Comparison of ENCODE assay signal across 8 cellular contexts in the genomic region with DNA sequence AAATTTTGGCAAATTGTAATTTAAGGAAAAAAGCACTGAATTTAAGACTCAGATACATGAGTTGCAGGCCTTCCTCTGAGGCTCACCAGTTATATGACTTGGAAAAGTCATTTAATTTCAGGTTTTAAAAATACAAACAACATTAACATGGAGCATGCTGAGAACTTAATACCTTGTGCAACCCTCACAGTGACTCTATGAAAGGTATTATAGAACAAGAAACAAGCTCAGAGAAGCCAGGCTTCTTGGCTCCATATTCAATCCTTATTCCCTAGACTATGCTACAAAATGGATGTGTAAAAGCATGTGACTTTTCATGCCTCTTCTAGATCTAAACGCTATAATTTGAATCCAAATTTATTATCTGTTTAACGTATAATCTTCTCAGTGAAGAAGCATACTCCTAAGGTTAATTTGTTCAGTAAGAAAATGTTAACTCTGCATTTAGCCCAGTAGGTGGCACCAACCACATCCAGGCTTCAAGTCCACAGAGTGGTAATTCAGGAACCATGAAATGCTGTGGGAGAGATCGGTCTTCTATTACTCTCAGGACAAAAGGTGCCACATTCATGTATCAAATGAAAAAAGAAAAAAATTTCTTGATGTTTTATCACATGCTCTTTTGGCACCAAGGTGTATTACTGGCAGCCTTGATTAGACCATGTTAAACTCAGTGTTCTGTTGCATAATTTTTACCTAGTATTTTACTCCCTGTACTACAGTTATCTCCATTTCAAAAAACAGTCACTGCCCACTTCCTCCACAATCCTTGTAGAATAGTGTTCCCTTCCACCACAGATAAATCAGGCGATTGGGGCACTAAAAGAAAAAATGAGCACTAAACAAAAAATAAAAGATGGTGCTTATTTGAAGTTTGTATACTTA. TPM values are rescaled to one million over a fixed set of nuclear protein-coding genes. Genes with fewer than 3 reads are reported as not detected.
A peak's percentile ranks its signal among the peaks of the same experiment; 100 is the strongest.
DNase-seq lines count a peak whose midpoint lies in the region; ATAC-seq, FAIRE-seq and TF ChIP-seq lines count a peak whose summit lies in the region.

No MANE protein-coding gene starts in this region.

- TF ChIP-seq EP300 in A549 (IDR thresholded peaks at IDR 0.05): no peak

- H3K4me1 Mint-ChIP-seq in T-helper 2 cell treated with Interferon-gamma antibody and Interleukin-4, amounts not matched to agents 5 μg/mL and 100 μg/mL, for 36 hours (ENCODE audit: low read depth): peaks cover 18% of the 10 kb centered on the region

- H3K27me3 Mint-ChIP-seq in T-helper 2 cell treated with Interferon-gamma antibody and Interleukin-4, amounts not matched to agents 5 μg/mL and 100 μg/mL, for 36 hours (ENCODE audit: low read depth): peaks cover 12% of the 10 kb centered on the region

- no peaks in the 10 kb centered on the region for H3K9me3 Mint-ChIP-seq in T-helper 2 cell treated with Interferon-gamma antibody and Interleukin-4, amounts not matched to agents 5 μg/mL and 100 μg/mL, for 36 hours

- no peaks in the 10 kb centered on the region for H3K9me3 ChIP-seq in A549
- no peaks in the 10 kb centered on the region for H3K9me3 ChIP-seq in lower lobe of right lung

- peak; percentile 96 to 99 for ATAC-seq in A549
- ATAC-seq in HG02642 (IDR thresholded peaks at IDR 0.05; ENCODE audit: poor library complexity, unreplicated experiment): peak; percentile 85
- ATAC-seq in lower lobe of right lung: peak; percentile 91 to 96

- H3K27me3 ChIP-seq in dorsolateral prefrontal cortex: no peaks in the 10 kb centered on the region
- no peaks in the 10 kb centered on the region for H3K27me3 ChIP-seq in lower lobe of right lung (ENCODE audit: low read depth)

- CTCF ChIA-PET in A549 (lab: Yijun Ruan, JAX): interaction anchor here (0.6 to 2.7 kb wide), 5 partner anchors 12 to 702 kb away, joined by 3 to 8 read pairs (median 3); a partner anchor contains a TSS

- peak; percentile 97 for FAIRE-seq in A549 (lab: Jason Lieb, UNC)

- H3K4me3 ChIP-seq in A549: no peak overlapping the region
- no peak overlapping the region for H3K4me3 ChIP-seq in GM12864 (ENCODE audit: low read depth, low read length)
- H3K4me3 ChIP-seq in dorsolateral prefrontal cortex: peak overlapping the region in 46 of 59 donors; percentile 2 to 60 (median 30)
- no peak overlapping the region for H3K4me3 ChIP-seq in lower lobe of right lung

- H3K4me1 ChIP-seq in A549: no peaks in the 10 kb centered on the region
- H3K4me1 ChIP-seq in lower lobe of right lung: peaks cover 4% of the 10 kb centered on the region

- TF ChIP-seq RAD21 in A549 (conservative IDR thresholded peaks at IDR 0.05 in 1 of 2, IDR thresholded peaks at IDR 0.05 in 1 of 2): peak; percentile 75 to 78

- DNase-seq in A549 (ENCODE audit: low read depth in 1 of 2, low spot score in 1 of 2): peak; percentile 40 to 79
- DNase-seq in GM12864 (ENCODE audit: low read depth): no peak
- DNase-seq in NCI-H1694 treated with DMSO at 0.1 percent for 48 hours (lab: John Stamatoyannopoulos, UW): peak; percentile 92
- DNase-seq in T-helper 2 cell treated with Interferon-gamma antibody and Interleukin-4, amounts not matched to agents 5 μg/mL and 100 μg/mL, for 36 hours (ENCODE audit: low spot score): peak; percentile 8
- DNase-seq in dorsolateral prefrontal cortex: peak in 7 of 10 donors; percentile 16 to 64 (median 44)
- no peak for DNase-seq in lower lobe of right lung
- DNase-seq in superior temporal gyrus (ENCODE audit: extremely low spot score): peak; percentile 87

- H3K27ac Mint-ChIP-seq in T-helper 2 cell treated with Interferon-gamma antibody and Interleukin-4, amounts not matched to agents 5 μg/mL and 100 μg/mL, for 36 hours: no peak overlapping the region

- intact Hi-C loops in dorsolateral prefrontal cortex (cut with DNase I): loop anchor here in 1 of 2 donors (5.0 kb wide), 1 partner anchor 72 kb away; no protein-coding TSS in a partner anchor
- intact Hi-C loops in lower lobe of right lung (cut with DNase I): no loop called here

- no peaks in the 10 kb centered on the region for H3K36me3 ChIP-seq in lower lobe of right lung

- TF ChIP-seq CTCF in A549 (IDR thresholded peaks at IDR 0.05) (peak; percentile 87), GM12864 (IDR thresholded peaks at IDR 0.05; ENCODE audit: low read depth, low read length, missing control alignments) (peak; percentile 73), dorsolateral prefrontal cortex (IDR thresholded peaks at IDR 0.05 in 54 of 56, conservative IDR thresholded peaks at IDR 0.05 in 2 of 56; ENCODE audit: low read depth in 1 of 56, partially characterized antibody in 56 of 56) (peak; percentile 38 to 94 (median 82)), lower lobe of right lung (IDR thresholded peaks at IDR 0.05) (peak; percentile 80)

- no peak for TF ChIP-seq POLR2A in A549 (IDR thresholded peaks at IDR 0.05; ENCODE audit: low read length)

- WGBS in A549 (ENCODE audit: missing lambda C conversion rate): 5% methylated on average over 4 of the region's 4 CpGs

- POLR2A ChIA-PET in A549 (lab: Yijun Ruan, JAX): interaction anchor here (1.4 kb wide), 1 partner anchor 13 kb away, joined by 6 read pairs; a partner anchor contains a TSS

- H3K4me3 Mint-ChIP-seq in T-helper 2 cell treated with Interferon-gamma antibody and Interleukin-4, amounts not matched to agents 5 μg/mL and 100 μg/mL, for 36 hours: no peak overlapping the region

- no peaks in the 10 kb centered on the region for H3K36me3 Mint-ChIP-seq in T-helper 2 cell treated with Interferon-gamma antibody and Interleukin-4, amounts not matched to agents 5 μg/mL and 100 μg/mL, for 36 hours (ENCODE audit: low read depth)

- H3K4me2 ChIP-seq in A549: peak overlapping the region; percentile 55

- no peak overlapping the region for H3K27ac ChIP-seq in A549
- no peak overlapping the region for H3K27ac ChIP-seq in dorsolateral prefrontal cortex
- H3K27ac ChIP-seq in lower lobe of right lung: no peak overlapping the region

TF ChIP-seq in A549, 52 proteins besides CTCF, POLR2A, EP300 and RAD21:
- TF ChIP-seq MAFK (IDR thresholded peaks at IDR 0.05; ENCODE audit: partially characterized antibody) (peak; percentile 47), SMC3 (IDR thresholded peaks at IDR 0.05) (peak; percentile 72)
- TF ChIP-seq, protein P1, sequence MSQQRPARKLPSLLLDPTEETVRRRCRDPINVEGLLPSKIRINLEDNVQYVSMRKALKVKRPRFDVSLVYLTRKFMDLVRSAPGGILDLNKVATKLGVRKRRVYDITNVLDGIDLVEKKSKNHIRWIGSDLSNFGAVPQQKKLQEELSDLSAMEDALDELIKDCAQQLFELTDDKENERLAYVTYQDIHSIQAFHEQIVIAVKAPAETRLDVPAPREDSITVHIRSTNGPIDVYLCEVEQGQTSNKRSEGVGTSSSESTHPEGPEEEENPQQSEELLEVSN (IDR thresholded peaks at IDR 0.05; ENCODE audit: borderline replicate concordance, low read depth): no peak

RNA-seq across cellular contexts. Expression of a gene that starts 9.3 kb away (rescaled TPM):
- not detected in 2 replicates for polyA plus RNA-seq in A549 (2011; rRNA removed)
- not detected in 2 replicates for polyA plus RNA-seq in A549 (2012; cell fraction: cytosol; rRNA removed)
- not detected in 2 replicates for polyA plus RNA-seq in A549 (2012; cell fraction: nucleus; rRNA removed)
- polyA plus RNA-seq in A549 (2017; fragmentation: RNase III; extraction: RNeasy Plus Mini Kit Qiagen cat#74134 plus additional on column Dnase treatment): not detected in 3 replicates
- polyA minus RNA-seq in A549 (2011; rRNA and poly(A)+ RNA removed): not detected in 2 replicates
- under 1 TPM in 1 of 120 experiments, not detected in 119; 0.82 TPM for total RNA-seq in dorsolateral prefrontal cortex
- total RNA-seq in lower lobe of right lung: not detected

RNA-seq across cellular contexts. Expression of a gene that starts 12.5 kb away (rescaled TPM):
- polyA plus RNA-seq in A549 (2011; rRNA removed): 15.5 and 17.6 TPM in 2 replicates
- 7.9 and 9.7 TPM in 2 replicates for polyA plus RNA-seq in A549 (2012; cell fraction: cytosol; rRNA removed)
- polyA plus RNA-seq in A549 (2012; cell fraction: nucleus; rRNA removed): 9.4 and 10.4 TPM in 2 replicates
- polyA plus RNA-seq in A549 (2017; fragmentation: RNase III; extraction: RNeasy Plus Mini Kit Qiagen cat#74134 plus additional on column Dnase treatment): 12.7 to 16.3 TPM (median 12.8 TPM) in 3 replicates
- 28.8 and 34.9 TPM in 2 replicates for polyA minus RNA-seq in A549 (2011; rRNA and poly(A)+ RNA removed)
- total RNA-seq in dorsolateral prefrontal cortex: 100 to 1,000 TPM in 47 of 120 experiments, 10 to 100 TPM in 73; 61.8 to 136 (median 95.7) TPM
- 27.0 TPM for total RNA-seq in lower lobe of right lung

Comparison
In these comparisons a context has a peak if more than half of its experiments do, and no peak if none do; other contexts are left out.
1. DNase-seq: peak in A549 (2 of 2), NCI-H1694 treated with DMSO at 0.1 percent for 48 hours (single experiment), T-helper 2 cell treated with Interferon-gamma antibody and Interleukin-4, amounts not matched to agents 5 μg/mL and 100 μg/mL, for 36 hours (single experiment), dorsolateral prefrontal cortex (7 of 10) and superior temporal gyrus (single experiment); none in GM12864 (single experiment) and lower lobe of right lung (single experiment).
2. H3K4me3 ChIP-seq: peak in dorsolateral prefrontal cortex (46 of 59); none in A549 (single experiment), GM12864 (single experiment) and lower lobe of right lung (single experiment).
3. Peak in every context shown above with its lines, with median percentiles within 50 percentile points of each other: ATAC-seq and CTCF ChIP-seq.